ENCODE assay signal across 4 cellular contexts in genomic region chr13:30032263-30032662, GRCh38.
A peak's percentile ranks its signal among the peaks of the same experiment; 100 is the strongest.
TF ChIP-seq lines count a peak whose summit lies in the region.

No MANE protein-coding gene starts in this region.

TF ChIP-seq in SK-N-SH, 30 proteins besides CTCF, POLR2A, EP300 and RAD21:
- TF ChIP-seq GATA2 (CRISPR knock-in tag; IDR thresholded peaks at IDR 0.05) = 0 out of 2 replicates have a peak, but pooled peaks have one; percentile 13
- no peak for TF ChIP-seq YY1 (IDR thresholded peaks at IDR 0.05; ENCODE audit: low read depth)
TF ChIP-seq in SK-N-SH: peak in this region for 1.

TF ChIP-seq in SK-N-SH treated with all-trans-retinoic acid at 6 μM for 48 hours, 23 proteins besides CTCF, POLR2A, EP300 and RAD21:
- no peak for TF ChIP-seq CSDC2 (CRISPR knock-in tag; IDR thresholded peaks at IDR 0.05)
- no peak for TF ChIP-seq ZFP30 (CRISPR knock-in tag; IDR thresholded peaks at IDR 0.05)
- no peak for TF ChIP-seq ESRRG (CRISPR knock-in tag; IDR thresholded peaks at IDR 0.05)
- no peak for TF ChIP-seq ARNTL (CRISPR knock-in tag; IDR thresholded peaks at IDR 0.05; ENCODE audit: borderline replicate concordance, low read depth)
TF ChIP-seq in SK-N-SH treated with all-trans-retinoic acid at 6 μM for 48 hours: peak in this region for 0.

TF ChIP-seq in H1, 55 proteins besides CTCF, POLR2A, EP300 and RAD21:
- TF ChIP-seq HDAC6 (IDR thresholded peaks at IDR 0.05; ENCODE audit: low read depth, low read length) = no peak
- TF ChIP-seq POU5F1 (IDR thresholded peaks at IDR 0.05; ENCODE audit: low read depth, low read length) = no peak
- TF ChIP-seq ZNF274 (IDR thresholded peaks at IDR 0.05; ENCODE audit: borderline replicate concordance, extremely low read depth, low read length) = no peak
- no peak for TF ChIP-seq SIX5 (IDR thresholded peaks at IDR 0.05; ENCODE audit: low read depth, low read length)
- TF ChIP-seq CHD2 (IDR thresholded peaks at IDR 0.05; ENCODE audit: low read length) = no peak
- TF ChIP-seq ATF2 (IDR thresholded peaks at IDR 0.05; ENCODE audit: low read length) = no peak

TF ChIP-seq in neural cell, 6 proteins besides CTCF, POLR2A, EP300 and RAD21:
- no peak for TF ChIP-seq REST (IDR thresholded peaks at IDR 0.05; ENCODE audit: borderline replicate concordance)
- TF ChIP-seq POLR2AphosphoS5 (IDR thresholded peaks at IDR 0.05) = peak; percentile 8
